ENCODE assay signal across 30 cellular contexts in genomic region chr6:37332894-37333293, GRCh38.
"Had no signal": no experiment of that assay in that cellular context is flagged by ENCODE, and none has a peak within 500 bp of the region (broad histone marks: within the 10 kb centered on the region; RNA-seq: fewer than 3 reads in every experiment).

No MANE protein-coding gene starts in this region.

- H3K9me3 Mint-ChIP-seq: activated B cell treated with CpG ODN at 0.5 μM for 24 hours; activated CD4-positive, alpha-beta T cell treated with anti-CD3 and anti-CD28 coated beads, Interleukin-2, amount 10 ng/mL, durations not matched to agents 7 days and 5 days; activated naive CD4-positive, alpha-beta T cell treated with anti-CD3 and anti-CD28 coated beads for 36 hours; activated naive CD4-positive, alpha-beta T cell treated with anti-CD3 and anti-CD28 coated beads, Interleukin-2, amount 50 U/mL, for 24 hours; activated naive CD8-positive, alpha-beta T cell treated with anti-CD3 and anti-CD28 coated beads for 36 hours; activated naive CD8-positive, alpha-beta T cell treated with anti-CD3 and anti-CD28 coated beads, Interleukin-2, amount 50 U/mL, for 24 hours; activated T-cell treated with anti-CD3 and anti-CD28 coated beads, Interleukin-2, amount 50 U/mL, for 4 hours; brain; dendritic cell treated with granulocyte-macrophage colony-stimulating factor and Interleukin-4, amounts not matched to agents 40 ng/mL and 50 ng/mL, for 4 days; endodermal cell; T-helper 2 cell treated with Interferon-gamma antibody and Interleukin-4, amounts not matched to agents 5 μg/mL and 100 μg/mL, for 36 hours had no signal

- H3K4me1 Mint-ChIP-seq: activated B cell treated with CpG ODN at 0.5 μM for 24 hours; activated naive CD4-positive, alpha-beta T cell treated with anti-CD3 and anti-CD28 coated beads, Interleukin-2, amount 50 U/mL, for 24 hours; brain; endodermal cell had no signal

- H3K27me3 Mint-ChIP-seq: activated B cell treated with CpG ODN at 0.5 μM for 24 hours; activated CD4-positive, alpha-beta T cell treated with anti-CD3 and anti-CD28 coated beads, Interleukin-2, amount 10 ng/mL, durations not matched to agents 7 days and 5 days; activated naive CD4-positive, alpha-beta T cell treated with anti-CD3 and anti-CD28 coated beads, Interleukin-2, amount 50 U/mL, for 24 hours; activated naive CD8-positive, alpha-beta T cell treated with anti-CD3 and anti-CD28 coated beads for 36 hours; activated naive CD8-positive, alpha-beta T cell treated with anti-CD3 and anti-CD28 coated beads, Interleukin-2, amount 50 U/mL, for 24 hours; brain; dendritic cell treated with granulocyte-macrophage colony-stimulating factor and Interleukin-4, amounts not matched to agents 40 ng/mL and 50 ng/mL, for 4 days; T-helper 17 cell had no signal

- H3K4me3 Mint-ChIP-seq: activated B cell treated with CpG ODN at 0.5 μM for 24 hours; activated CD4-positive, alpha-beta T cell treated with anti-CD3 and anti-CD28 coated beads, Interleukin-2, amount 10 ng/mL, durations not matched to agents 7 days and 5 days; activated naive CD4-positive, alpha-beta T cell treated with anti-CD3 and anti-CD28 coated beads for 36 hours; activated naive CD4-positive, alpha-beta T cell treated with anti-CD3 and anti-CD28 coated beads, Interleukin-2, amount 50 U/mL, for 24 hours; activated naive CD8-positive, alpha-beta T cell treated with anti-CD3 and anti-CD28 coated beads for 36 hours; activated naive CD8-positive, alpha-beta T cell treated with anti-CD3 and anti-CD28 coated beads, Interleukin-2, amount 50 U/mL, for 24 hours; activated T-cell treated with anti-CD3 and anti-CD28 coated beads, Interleukin-2, amount 50 U/mL, for 4 hours; brain; dendritic cell treated with granulocyte-macrophage colony-stimulating factor and Interleukin-4, amounts not matched to agents 40 ng/mL and 50 ng/mL, for 4 days; endodermal cell; T-helper 17 cell; T-helper 2 cell treated with Interferon-gamma antibody and Interleukin-4, amounts not matched to agents 5 μg/mL and 100 μg/mL, for 36 hours had no signal

- H3K27ac Mint-ChIP-seq: activated B cell treated with CpG ODN at 0.5 μM for 24 hours; activated CD4-positive, alpha-beta T cell treated with anti-CD3 and anti-CD28 coated beads, Interleukin-2, amount 10 ng/mL, durations not matched to agents 7 days and 5 days; activated naive CD4-positive, alpha-beta T cell treated with anti-CD3 and anti-CD28 coated beads for 36 hours; activated naive CD4-positive, alpha-beta T cell treated with anti-CD3 and anti-CD28 coated beads, Interleukin-2, amount 50 U/mL, for 24 hours; activated naive CD8-positive, alpha-beta T cell treated with anti-CD3 and anti-CD28 coated beads for 36 hours; activated naive CD8-positive, alpha-beta T cell treated with anti-CD3 and anti-CD28 coated beads, Interleukin-2, amount 50 U/mL, for 24 hours; brain; dendritic cell treated with granulocyte-macrophage colony-stimulating factor and Interleukin-4, amounts not matched to agents 40 ng/mL and 50 ng/mL, for 4 days; endodermal cell; T-helper 17 cell; T-helper 2 cell treated with Interferon-gamma antibody and Interleukin-4, amounts not matched to agents 5 μg/mL and 100 μg/mL, for 36 hours had no signal

- DNase-seq: activated B cell treated with CpG ODN at 0.5 μM for 24 hours; activated CD4-positive, alpha-beta T cell treated with anti-CD3 and anti-CD28 coated beads, Interleukin-2, amount 10 ng/mL, durations not matched to agents 7 days and 5 days; activated CD4-positive, alpha-beta T cell treated with anti-CD3 and anti-CD28 coated beads, Interleukin-2, amount 50 U/mL, for 4 hours; activated CD8-positive, alpha-beta memory T cell treated with anti-CD3 and anti-CD28 coated beads for 24 hours; activated effector memory CD4-positive, alpha-beta T cell treated with anti-CD3 and anti-CD28 coated beads, Interleukin-2, amount 50 U/mL, for 16 hours; activated naive CD4-positive, alpha-beta T cell treated with anti-CD3 and anti-CD28 coated beads for 36 hours; activated naive CD8-positive, alpha-beta T cell treated with anti-CD3 and anti-CD28 coated beads for 36 hours; activated naive CD8-positive, alpha-beta T cell treated with anti-CD3 and anti-CD28 coated beads, Interleukin-2, amount 50 U/mL, for 24 hours; activated T-cell treated with anti-CD3 and anti-CD28 coated beads, Interleukin-2, amount 50 U/mL, for 4 hours; adrenal gland; amygdala; aorta; central memory CD4-positive, alpha-beta T cell; cerebellar nuclear complex; dorsolateral prefrontal cortex; effector memory CD4-positive, alpha-beta T cell; endodermal cell; foreskin fibroblast; head of caudate nucleus; hippocampal formation; T-helper 1 cell; T-helper 17 cell; T1000; WERI-Rb-1 had no signal

- ATAC-seq: activated CD4-positive, CD25-positive, alpha-beta regulatory T cell treated with anti-CD3 and anti-CD28 coated beads, Interleukin-2, amount 50 U/mL, for 24 hours; activated naive CD8-positive, alpha-beta T cell treated with anti-CD3 and anti-CD28 coated beads, Interleukin-2, amount 50 U/mL, for 24 hours; activated T-cell treated with anti-CD3 and anti-CD28 coated beads, Interleukin-2, amount 50 U/mL, for 4 hours; esophagus mucosa; T-helper 17 cell had no signal
